10 cellular contexts compared by ENCODE assay signal in genomic region chr2:227370791-227371312, GRCh38. TPM values are rescaled to one million over a fixed set of nuclear protein-coding genes. Genes with fewer than 3 reads are reported as not detected.
A peak's percentile ranks its signal among the peaks of the same experiment; 100 is the strongest.
DNase-seq lines count a peak whose midpoint lies in the region; ATAC-seq, FAIRE-seq and TF ChIP-seq lines count a peak whose summit lies in the region.
"Had no signal": no experiment of that assay in that cellular context is flagged by ENCODE, and none has a peak within 500 bp of the region (broad histone marks: within the 10 kb centered on the region; RNA-seq: fewer than 3 reads in every experiment).

No MANE protein-coding gene starts in this region.

- no peak overlapping the region for H3K4me3 Mint-ChIP-seq in osteocyte (ENCODE audit: unreplicated experiment)

- H3K36me3 ChIP-seq in ascending aorta, result no peaks in the 10 kb centered on the region

- CTCF ChIA-PET in A549 (lab: Yijun Ruan, JAX), result no interaction called here

- peaks cover 9% of the 10 kb centered on the region for H3K4me1 Mint-ChIP-seq in osteocyte (ENCODE audit: unreplicated experiment)

- in situ Hi-C loops in G401 (cut with HindIII; ENCODE audit: low sequenced_read_pairs), result no loop called here

- TF ChIP-seq POLR2A in A549 (IDR thresholded peaks at IDR 0.05; ENCODE audit: low read length), result no peak

- WGBS in A549 (ENCODE audit: missing lambda C conversion rate), result 67% methylated on average over 9 of the region's 9 CpGs

- TF ChIP-seq CTCF in A549 (IDR thresholded peaks at IDR 0.05), result no peak
- TF ChIP-seq CTCF in ascending aorta (IDR thresholded peaks at IDR 0.05), result no peak
- no peak for TF ChIP-seq CTCF in osteocyte (IDR thresholded peaks at IDR 0.05)

- POLR2A ChIA-PET in A549 (lab: Yijun Ruan, JAX), result no interaction called here

- FAIRE-seq in A549 (lab: Jason Lieb, UNC), result no peak

- no peak for DNase-seq in A549 (ENCODE audit: low read depth in 1 of 2, low spot score in 1 of 2)
- DNase-seq in HT1080 (ENCODE audit: low read depth), result peak; percentile 76
- DNase-seq in ascending aorta (ENCODE audit: low spot score in 2 of 2), result peak; percentile 27 to 82
- DNase-seq in left lobe of liver (ENCODE audit: low spot score), result no peak
- no peak for DNase-seq in G401 (ENCODE audit: low spot score)
- DNase-seq in NCI-H1436 (lab: John Stamatoyannopoulos, UW), result no peak
- DNase-seq in NCI-H2107 (lab: John Stamatoyannopoulos, UW), result no peak
- no peak for DNase-seq in osteocyte (ENCODE audit: extremely low spot score, unreplicated experiment)
- DNase-seq: cerebellar nuclear complex had no signal

- no peak overlapping the region for H3K27ac Mint-ChIP-seq in osteocyte (ENCODE audit: unreplicated experiment)

- intact Hi-C loops in ascending aorta (cut with DNase I), result no loop called here

- no peaks in the 10 kb centered on the region for H3K9me3 Mint-ChIP-seq in osteocyte (ENCODE audit: unreplicated experiment)

- no peaks in the 10 kb centered on the region for H3K27me3 ChIP-seq in ascending aorta

- TF ChIP-seq EP300 in A549 (IDR thresholded peaks at IDR 0.05), result peak in 1 of 2 experiments; percentile 33; a peak in 2 of 5 replicates

- ATAC-seq in A549, result no peak
- ATAC-seq in left lobe of liver, result peak; percentile 47

- 0 out of 3 replicates have a peak overlapping the region, but pooled peaks have one; percentile 4 for H3K4me2 ChIP-seq in A549

- no peaks in the 10 kb centered on the region for H3K36me3 Mint-ChIP-seq in osteocyte (ENCODE audit: unreplicated experiment)

- no peaks in the 10 kb centered on the region for H3K27me3 Mint-ChIP-seq in osteocyte (ENCODE audit: unreplicated experiment)

- peaks cover 69% of the 10 kb centered on the region for H3K4me1 ChIP-seq in A549
- H3K4me1 ChIP-seq in ascending aorta, result peaks cover 0 to 24% of the 10 kb centered on the region in 2 donors

- H3K4me3 ChIP-seq in A549 (no peak overlapping the region), ascending aorta (peak overlapping the region in 1 of 2 donors; percentile 10)

- TF ChIP-seq RAD21 in A549 (conservative IDR thresholded peaks at IDR 0.05 in 1 of 2, IDR thresholded peaks at IDR 0.05 in 1 of 2), result no peak

- peak overlapping the region; percentile 58 to 85 for H3K27ac ChIP-seq in A549
- H3K27ac ChIP-seq in ascending aorta, result peak overlapping the region; percentile 53 to 73

- no peaks in the 10 kb centered on the region for H3K9me3 ChIP-seq in A549
- H3K9me3 ChIP-seq in ascending aorta, result no peaks in the 10 kb centered on the region

TF ChIP-seq in A549, 52 proteins besides CTCF, POLR2A, EP300 and RAD21:
- no peak for TF ChIP-seq PBX3 (IDR thresholded peaks at IDR 0.05)
- TF ChIP-seq TFCP2L1 (CRISPR knock-in tag; IDR thresholded peaks at IDR 0.05), result no peak
- no peak for TF ChIP-seq ATOH8 (CRISPR knock-in tag; IDR thresholded peaks at IDR 0.05; ENCODE audit: low read depth)
- no peak for TF ChIP-seq KDM1A (IDR thresholded peaks at IDR 0.05; ENCODE audit: low read depth)
- TF ChIP-seq FOSL2 (IDR thresholded peaks at IDR 0.05), result no peak
- 0 out of 2 replicates have a peak, but pooled peaks have one; percentile 12 for TF ChIP-seq FOSL2 (CRISPR knock-in tag; IDR thresholded peaks at IDR 0.05)
- no peak for TF ChIP-seq REST (IDR thresholded peaks at IDR 0.05)
- no peak for TF ChIP-seq SMC3 (IDR thresholded peaks at IDR 0.05)
- TF ChIP-seq MAX (IDR thresholded peaks at IDR 0.05), result no peak

RNA-seq across cellular contexts. Expression of gene TM4SF20, which starts 8.3 kb away (rescaled TPM):
- polyA plus RNA-seq in A549 (2011; rRNA removed) (136 and 160 TPM in 2 replicates), A549 (2017; fragmentation: RNase III; extraction: RNeasy Plus Mini Kit Qiagen cat#74134 plus additional on column Dnase treatment) (37.5 to 59.3 TPM (median 42.7 TPM) in 3 replicates)
- 12.5 and 15.3 TPM in 2 replicates for polyA plus RNA-seq in A549 (2012; cell fraction: cytosol; rRNA removed)
- polyA plus RNA-seq in A549 (2012; cell fraction: nucleus; rRNA removed), result 4.3 and 6.4 TPM in 2 replicates
- 47.5 and 54.8 TPM in 2 replicates for polyA minus RNA-seq in A549 (2011; rRNA and poly(A)+ RNA removed)
- not detected in 2 replicates for total RNA-seq in HT1080 (2014; rRNA removed; shearing (Covaris generic))
- polyA plus RNA-seq in HT1080 (2015; cell fraction: cytosol; rRNA removed), result not detected in 2 replicates
- 0.25 TPM in 1 of 2 replicates, not detected in the other for polyA plus RNA-seq in HT1080 (2015; cell fraction: nucleus; rRNA removed)
- total RNA-seq in ascending aorta (not detected), left lobe of liver (not detected), osteocyte (not detected in 2 replicates)
- total RNA-seq in G401 (2014; rRNA removed; shearing (Covaris generic)), result not detected in 2 replicates
- total RNA-seq: renal cortical epithelial cell had no signal

RNA-seq across cellular contexts. Expression of gene SCYGR1, which starts 16.9 kb away (rescaled TPM):
- polyA plus RNA-seq in A549 (2011; rRNA removed), result not detected in 2 replicates
- polyA plus RNA-seq in A549 (2012; cell fraction: cytosol; rRNA removed), result not detected in 2 replicates
- polyA plus RNA-seq in A549 (2012; cell fraction: nucleus; rRNA removed), result not detected in 2 replicates
- polyA plus RNA-seq in A549 (2017; fragmentation: RNase III; extraction: RNeasy Plus Mini Kit Qiagen cat#74134 plus additional on column Dnase treatment), result not detected in 3 replicates
- not detected in 2 replicates for polyA minus RNA-seq in A549 (2011; rRNA and poly(A)+ RNA removed)
- total RNA-seq in HT1080 (2014; rRNA removed; shearing (Covaris generic)), result not detected in 2 replicates
- not detected in 2 replicates for polyA plus RNA-seq in HT1080 (2015; cell fraction: cytosol; rRNA removed)
- not detected in 2 replicates for polyA plus RNA-seq in HT1080 (2015; cell fraction: nucleus; rRNA removed)
- not detected for total RNA-seq in ascending aorta
- not detected for total RNA-seq in left lobe of liver
- total RNA-seq in G401 (2014; rRNA removed; shearing (Covaris generic)), result not detected in 2 replicates
- total RNA-seq in osteocyte, result not detected in 2 replicates
- total RNA-seq: renal cortical epithelial cell had no signal

RNA-seq across cellular contexts. Expression of gene MFF, which starts 45.8 kb away (rescaled TPM):
- 223 and 252 TPM in 2 replicates for polyA plus RNA-seq in A549 (2011; rRNA removed)
- polyA plus RNA-seq in A549 (2012; cell fraction: cytosol; rRNA removed), result 72.1 and 79.1 TPM in 2 replicates
- 37.0 and 59.3 TPM in 2 replicates for polyA plus RNA-seq in A549 (2012; cell fraction: nucleus; rRNA removed)
- polyA plus RNA-seq in A549 (2017; fragmentation: RNase III; extraction: RNeasy Plus Mini Kit Qiagen cat#74134 plus additional on column Dnase treatment), result 129 to 141 TPM (median 135 TPM) in 3 replicates
- 73.6 and 76.5 TPM in 2 replicates for polyA minus RNA-seq in A549 (2011; rRNA and poly(A)+ RNA removed)
- 109 and 132 TPM in 2 replicates for total RNA-seq in HT1080 (2014; rRNA removed; shearing (Covaris generic))
- 115 and 131 TPM in 2 replicates for polyA plus RNA-seq in HT1080 (2015; cell fraction: cytosol; rRNA removed)
- 104 TPM in 2 replicates for polyA plus RNA-seq in HT1080 (2015; cell fraction: nucleus; rRNA removed)
- total RNA-seq in ascending aorta, result 65.9 TPM
- total RNA-seq in left lobe of liver, result 27.6 TPM
- 116 and 185 TPM in 2 replicates for total RNA-seq in G401 (2014; rRNA removed; shearing (Covaris generic))
- total RNA-seq in osteocyte, result 83.4 and 87.2 TPM in 2 replicates

Comparison
In these comparisons a context has a peak if more than half of its experiments do, and no peak if none do; other contexts are left out.
1. DNase-seq: peak in HT1080 (single experiment) and ascending aorta (2 of 2); none in A549 (0 of 2), left lobe of liver (single experiment), G401 (single experiment), NCI-H1436 (single experiment), NCI-H2107 (single experiment) and osteocyte (single experiment).